ENCODE assay signal across 26 cellular contexts in genomic region chr13:91747164-91747563, GRCh38.
DNase-seq lines count a peak whose midpoint lies in the region; ATAC-seq and TF ChIP-seq lines count a peak whose summit lies in the region.
"Had no signal": no experiment of that assay in that cellular context is flagged by ENCODE, and none has a peak within 500 bp of the region (broad histone marks: within the 10 kb centered on the region; RNA-seq: fewer than 3 reads in every experiment).

No MANE protein-coding gene starts in this region.

- no peaks in the 10 kb centered on the region for H3K27me3 Mint-ChIP-seq in Caco-2 (ENCODE audit: insufficient read depth, unreplicated experiment)
- H3K27me3 Mint-ChIP-seq in naive thymus-derived CD8-positive, alpha-beta T cell = peaks cover 0 to 11% (median 0%) of the 10 kb centered on the region in 5 donors

- H3K9me3 Mint-ChIP-seq in Caco-2 (ENCODE audit: unreplicated experiment) = no peaks in the 10 kb centered on the region
- H3K9me3 Mint-ChIP-seq in naive thymus-derived CD8-positive, alpha-beta T cell = peaks cover 0 to 15% (median 0%) of the 10 kb centered on the region in 9 donors
- H3K9me3 Mint-ChIP-seq: CD8-positive, alpha-beta T cell; T-helper 1 cell treated with Interleukin-12 subunit alpha and Interleukin-12 subunit beta and Interleukin-4 antibody, amounts not matched to agents 30 μg/mL and 1 μg/mL, for 36 hours had no signal

- H3K4me3 Mint-ChIP-seq in Caco-2 (ENCODE audit: unreplicated experiment) = no peak overlapping the region
- H3K4me3 Mint-ChIP-seq in naive thymus-derived CD8-positive, alpha-beta T cell = no peak overlapping the region
- H3K4me3 Mint-ChIP-seq: CD8-positive, alpha-beta T cell; T-helper 1 cell treated with Interleukin-12 subunit alpha and Interleukin-12 subunit beta and Interleukin-4 antibody, amounts not matched to agents 30 μg/mL and 1 μg/mL, for 36 hours had no signal

- H3K4me3 ChIP-seq in Caco-2 (ENCODE audit: low read depth, low read length) (no peak overlapping the region), A673 (ENCODE audit: low read depth, low read length, poor library complexity, severe bottlenecking) (no peak overlapping the region)

- H3K9me3 ChIP-seq in Caco-2 (no peaks in the 10 kb centered on the region), A673 (ENCODE audit: low read depth, low read length, poor library complexity, severe bottlenecking) (no peaks in the 10 kb centered on the region)
- H3K9me3 ChIP-seq: SK-N-SH had no signal

- intact Hi-C loops in Caco-2 (cut with micrococcal nuclease; ENCODE audit: unreplicated experiment) = loop anchor here (2.0 kb wide), 2 partner anchors 20 to 34 kb away; no protein-coding TSS in a partner anchor
- intact Hi-C loops in A673 (cut with micrococcal nuclease; ENCODE audit: unreplicated experiment) = no loop called here

- H3K27ac ChIP-seq in A673 (ENCODE audit: low read depth, low read length, poor library complexity, severe bottlenecking) = no peak overlapping the region
- H3K27ac ChIP-seq: C4-2B, HL-60 had no signal

- H3K4me1 ChIP-seq in Caco-2 (peaks cover 23% of the 10 kb centered on the region), A673 (ENCODE audit: insufficient read depth, low read length, poor library complexity, severe bottlenecking) (no peaks in the 10 kb centered on the region)

- no peak for ATAC-seq in naive thymus-derived CD8-positive, alpha-beta T cell
- ATAC-seq in GM19023 (IDR thresholded peaks at IDR 0.05; ENCODE audit: unreplicated experiment) = no peak
- ATAC-seq: CD8-positive, alpha-beta T cell had no signal

- no peaks in the 10 kb centered on the region for H3K4me1 Mint-ChIP-seq in Caco-2 (ENCODE audit: low read depth, unreplicated experiment)
- H3K4me1 Mint-ChIP-seq in naive thymus-derived CD8-positive, alpha-beta T cell = no peaks in the 10 kb centered on the region

- H3K27ac Mint-ChIP-seq in Caco-2 (ENCODE audit: unreplicated experiment) = no peak overlapping the region
- no peak overlapping the region for H3K27ac Mint-ChIP-seq in naive thymus-derived CD8-positive, alpha-beta T cell
- H3K27ac Mint-ChIP-seq: CD8-positive, alpha-beta T cell; T-helper 1 cell treated with Interleukin-12 subunit alpha and Interleukin-12 subunit beta and Interleukin-4 antibody, amounts not matched to agents 30 μg/mL and 1 μg/mL, for 36 hours had no signal

- POLR2A ChIA-PET in Caco-2 (lab: Charles Lee) = no interaction called here
- POLR2A ChIA-PET in naive thymus-derived CD8-positive, alpha-beta T cell (lab: Charles Lee) = no interaction called here
- POLR2A ChIA-PET in A673 (lab: Charles Lee; ENCODE audit: low non-redundant PET) = no interaction called here

- BruUV-seq in Caco-2 (replicated peaks; lab: Mats Ljungman, UMichigan) (no TSS peak), A673 (replicated peaks; lab: Mats Ljungman, UMichigan) (no TSS peak)

- H3K36me3 ChIP-seq in Caco-2 (ENCODE audit: control insufficient read depth, insufficient read depth, low read length) (no peaks in the 10 kb centered on the region), A673 (ENCODE audit: insufficient read depth, low read length, poor library complexity, severe bottlenecking) (no peaks in the 10 kb centered on the region)

- no peak for TF ChIP-seq POLR2A in erythroblast (IDR thresholded peaks at IDR 0.05; ENCODE audit: low read length)

- no peak for TF ChIP-seq CTCF in Caco-2 (IDR thresholded peaks at IDR 0.05; ENCODE audit: insufficient read depth in 1 of 2, low read depth in 1 of 2, low read length in 1 of 2, severe bottlenecking in 1 of 2, unreplicated experiment in 1 of 2)
- TF ChIP-seq CTCF in A673 (conservative IDR thresholded peaks at IDR 0.05; ENCODE audit: low read depth, low read length) = no peak

- CTCF ChIA-PET in Caco-2 (lab: Charles Lee) (interaction anchor here (1.5 kb wide), 1 partner anchor 35 kb away, joined by 5 read pairs; no protein-coding TSS in a partner anchor), A673 (lab: Charles Lee) (interaction anchor here (0.6 kb wide), 1 partner anchor 349 kb away, joined by 3 read pairs; the partner anchor contains the start of gene GPC5)

- DNase-seq in Ammon's horn (ENCODE audit: low spot score) (peak; percentile 12), Caco-2 (peak; percentile 26 to 44), foreskin melanocyte (peak; percentile 9), midbrain (lab: John Stamatoyannopoulos, UW) (peak; percentile 11), erythroblast (lab: John Stamatoyannopoulos, UW) (no peak), A673 (ENCODE audit: low spot score) (no peak)
- DNase-seq in naive thymus-derived CD8-positive, alpha-beta T cell = no peak
- DNase-seq: AML-193; CD8-positive, alpha-beta T cell; HCEC 1CT; KBM-7; MV-4-11; NCI-H1105 treated with DMSO at 0.1 percent for 48 hours; NCI-H1694; NCI-H2081; NCI-H2171; NCI-H226; NCI-H510A; NCI-H774; SIG-M5; SK-N-SH; SW 1271 had no signal

- H3K27me3 ChIP-seq in Caco-2 (replicated peaks; ENCODE audit: control insufficient read depth, insufficient read depth, low read length) = no peaks in the 10 kb centered on the region
- no peaks in the 10 kb centered on the region for H3K27me3 ChIP-seq in A673 (replicated peaks; ENCODE audit: insufficient read depth, low read depth, low read length, poor library complexity)

- H3K36me3 Mint-ChIP-seq in Caco-2 (ENCODE audit: insufficient read depth, unreplicated experiment) = no peaks in the 10 kb centered on the region
- H3K36me3 Mint-ChIP-seq in naive thymus-derived CD8-positive, alpha-beta T cell = no peaks in the 10 kb centered on the region
- H3K36me3 Mint-ChIP-seq: CD8-positive, alpha-beta T cell had no signal

Comparison
In these comparisons a context has a peak if more than half of its experiments do, and no peak if none do; other contexts are left out.
1. DNase-seq: peak in Ammon's horn (single experiment), Caco-2 (2 of 2), foreskin melanocyte (single experiment) and midbrain (single experiment); none in erythroblast (0 of 2), naive thymus-derived CD8-positive, alpha-beta T cell (0 of 10) and A673 (single experiment).